In genomic region chr13:77699059-77699680, GRCh38 we compare ENCODE assay signal across 8 cellular contexts. TPM values are rescaled to one million over a fixed set of nuclear protein-coding genes. Genes with fewer than 3 reads are reported as not detected.
DNase-seq lines count a peak whose midpoint lies in the region; ATAC-seq and TF ChIP-seq lines count a peak whose summit lies in the region.

No MANE protein-coding gene starts in this region.

- DNase-seq in Peyer's patch (no peak), fibroblast of lung (ENCODE audit: low read depth in 2 of 2) (no peak), retinal pigment epithelial cell (ENCODE audit: low read depth) (no peak), DMS 273 treated with DMSO at 0.1 percent for 48 hours (lab: John Stamatoyannopoulos, UW) (no peak), OCI-M2 (lab: John Stamatoyannopoulos, UW; ENCODE audit: unreplicated experiment) (no peak)
- no peak for DNase-seq in activated effector memory CD4-positive, alpha-beta T cell treated with anti-CD3 and anti-CD28 coated beads, Interleukin-2, amount 50 U/mL, for 16 hours

- no peak overlapping the region for H3K9ac ChIP-seq in fibroblast of lung (ENCODE audit: insufficient read depth, low read length)

- no peaks in the 10 kb centered on the region for H3K9me3 ChIP-seq in Peyer's patch
- H3K9me3 ChIP-seq in fibroblast of lung (ENCODE audit: control insufficient read depth, insufficient read depth, low read depth, low read length), result no peaks in the 10 kb centered on the region

- peak overlapping the region; percentile 99 for H3K4me2 ChIP-seq in fibroblast of lung (ENCODE audit: extremely low read depth, insufficient read depth, low read length)

- no peak for ATAC-seq in HG03280 (IDR thresholded peaks at IDR 0.05; ENCODE audit: unreplicated experiment)

- H3K4me3 ChIP-seq in GM12875 (ENCODE audit: low read depth, low read length) (peak overlapping the region; percentile 81), Peyer's patch (peak overlapping the region; percentile 71 to 92 (median 80)), fibroblast of lung (replicated peaks in 1 of 4; ENCODE audit: control extremely low read depth in 1 of 4, insufficient read depth in 1 of 4, low read depth in 3 of 4, low read length in 4 of 4) (peak overlapping the region; percentile 45 to 67 (median 55)), retinal pigment epithelial cell (ENCODE audit: low read length) (peak overlapping the region; percentile 82)

- H3K36me3 ChIP-seq in Peyer's patch (no peaks in the 10 kb centered on the region), fibroblast of lung (ENCODE audit: control insufficient read depth, insufficient read depth, low read length) (no peaks in the 10 kb centered on the region)

- H3K79me2 ChIP-seq in fibroblast of lung (ENCODE audit: control insufficient read depth, insufficient read depth, low read length), result no peaks in the 10 kb centered on the region

- no peaks in the 10 kb centered on the region for H4K20me1 ChIP-seq in fibroblast of lung (ENCODE audit: control insufficient read depth, extremely low read depth, insufficient read depth, low read length)

- H2AFZ ChIP-seq in fibroblast of lung (ENCODE audit: low read length), result peak overlapping the region; percentile 72

- no peak for TF ChIP-seq CTCF in GM12875 (IDR thresholded peaks at IDR 0.05; ENCODE audit: borderline replicate concordance, insufficient read depth, low read depth, low read length)
- TF ChIP-seq CTCF in Peyer's patch (IDR thresholded peaks at IDR 0.05), result no peak
- TF ChIP-seq CTCF in fibroblast of lung (conservative IDR thresholded peaks at IDR 0.05 in 1 of 2, IDR thresholded peaks at IDR 0.05 in 1 of 2; ENCODE audit: low read depth in 1 of 2, low read length in 2 of 2), result no peak
- no peak for TF ChIP-seq CTCF in retinal pigment epithelial cell (conservative IDR thresholded peaks at IDR 0.05; ENCODE audit: low read depth, low read length)

- H3K4me1 ChIP-seq in Peyer's patch, result peaks cover 0 to 4% (median 0%) of the 10 kb centered on the region in 4 donors
- H3K4me1 ChIP-seq in fibroblast of lung (ENCODE audit: control insufficient read depth, extremely low read depth, insufficient read depth, low read length), result no peaks in the 10 kb centered on the region

- TF ChIP-seq POLR2A in Peyer's patch (IDR thresholded peaks at IDR 0.05), result no peak

- H3K27ac ChIP-seq in Peyer's patch (peak overlapping the region in 1 of 4 donors; percentile 80), fibroblast of lung (ENCODE audit: insufficient read depth, low read length) (no peak overlapping the region)

- H3K27me3 ChIP-seq in Peyer's patch (peaks cover 0 to 7% of the 10 kb centered on the region in 2 donors), fibroblast of lung (ENCODE audit: control insufficient read depth, insufficient read depth, low read length) (peaks cover 9% of the 10 kb centered on the region)

RNA-seq across cellular contexts. Expression of gene SLAIN1, which starts 1.7 kb away (rescaled TPM):
- total RNA-seq in Peyer's patch (10 to 100 TPM in 1 of 4 donors, 1 to 10 TPM in 3; 1.5 to 33.0 (median 3.8) TPM), fibroblast of lung (1.3 and 2.6 TPM in 2 replicates)
- 0.54 and 0.56 TPM in 2 replicates for polyA plus RNA-seq in fibroblast of lung
- 0.15 TPM in 1 of 2 replicates, not detected in the other for polyA plus RNA-seq in fibroblast of lung (2012)
- polyA minus RNA-seq in fibroblast of lung (ENCODE audit: low replicate concordance), result 1.0 TPM in 1 of 2 replicates, not detected in the other
